14 cellular contexts compared by ENCODE assay signal in the genomic region with DNA sequence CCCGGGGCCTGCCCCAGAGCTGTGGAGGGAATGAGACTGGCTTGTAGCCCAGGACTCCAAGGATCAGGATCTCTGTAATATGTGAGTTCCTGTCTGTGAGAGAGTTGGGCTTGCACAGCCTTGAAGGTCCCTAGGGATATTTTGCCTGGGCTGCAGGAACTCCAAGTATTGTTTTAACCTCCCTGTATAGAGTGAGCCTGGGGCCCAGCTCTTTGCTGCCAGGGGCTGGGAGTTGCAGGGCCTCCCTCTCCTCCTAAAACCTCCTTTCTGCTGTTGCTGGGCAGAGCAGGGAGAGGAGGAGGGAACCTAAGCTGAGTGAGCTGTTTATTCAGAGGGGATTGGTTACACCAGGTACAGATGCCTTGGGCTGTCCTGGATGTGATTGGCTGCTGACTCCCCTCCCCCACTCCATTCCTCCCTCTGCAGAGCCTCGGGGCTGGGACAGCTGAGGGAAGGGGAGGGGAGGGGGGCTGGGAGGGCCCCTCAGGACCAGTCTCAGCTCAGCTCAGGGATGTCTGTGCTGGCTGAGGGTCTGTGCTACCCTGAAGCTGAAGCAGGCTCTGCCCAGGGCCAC. TPM values are rescaled to one million over a fixed set of nuclear protein-coding genes. Genes with fewer than 3 reads are reported as not detected.
DNase-seq lines count a peak whose midpoint lies in the region; ATAC-seq and TF ChIP-seq lines count a peak whose summit lies in the region.
"Not testable (repeated sequence)": the region's sequence is repeated elsewhere in the genome, so short reads cannot be mapped to it uniquely, and the experiment has no call there.
"Had no signal": no experiment of that assay in that cellular context is flagged by ENCODE, and none has a peak within 500 bp of the region (broad histone marks: within the 10 kb centered on the region; RNA-seq: fewer than 3 reads in every experiment).

No MANE protein-coding gene starts in this region.

- H3K36me3 ChIP-seq in adrenal gland (replicated peaks in 1 of 2); endodermal cell (ENCODE audit: control insufficient read depth, insufficient read depth, low read length); heart left ventricle: not testable (repeated sequence)

- H3K27me3 ChIP-seq in adrenal gland; endodermal cell (ENCODE audit: control insufficient read depth, insufficient read depth, low read length, poor library complexity, severe bottlenecking): not testable (repeated sequence)
- H3K27me3 ChIP-seq in heart left ventricle: peaks cover 0 to 12% (median 0%) of the 10 kb centered on the region in 9 donors

- not testable (repeated sequence) for H3K4me1 ChIP-seq in adrenal gland (replicated peaks in 1 of 2); endodermal cell (ENCODE audit: control insufficient read depth, insufficient read depth, low read length); heart left ventricle

- H3K4me3 ChIP-seq in adrenal gland; endodermal cell (ENCODE audit: low read length); heart left ventricle: not testable (repeated sequence)

- peak; percentile 18 for DNase-seq in DMS153 (lab: John Stamatoyannopoulos, UW)
- peak; percentile 34 for DNase-seq in NCI-H1092 (lab: John Stamatoyannopoulos, UW)
- peak; percentile 31 for DNase-seq in NCI-H526 treated with DMSO at 0.1 percent for 48 hours (lab: John Stamatoyannopoulos, UW)
- peak in 4 of 7 donors; percentile 4 to 56 (median 25) for DNase-seq in adrenal gland
- peak; percentile 70 for DNase-seq in endodermal cell
- DNase-seq in heart left ventricle: peak in 4 of 5 donors; percentile 25 to 44 (median 33)
- DNase-seq in mesothelial cell of epicardium (ENCODE audit: low spot score in 2 of 2, unreplicated experiment in 2 of 2): peak in 1 of 2 experiments; percentile 45
- not testable (repeated sequence) for DNase-seq in sciatic nerve (ENCODE audit: low spot score)

- ATAC-seq in heart left ventricle: peak; percentile 73 to 94 (median 80)
- peak; percentile 87 for ATAC-seq in sciatic nerve

- H3K27me3 Mint-ChIP-seq in endodermal cell (ENCODE audit: insufficient read depth); mesothelial cell of epicardium (ENCODE audit: low read depth): not testable (repeated sequence)

- H3K36me3 Mint-ChIP-seq in endodermal cell (ENCODE audit: low read depth); mesothelial cell of epicardium: not testable (repeated sequence)

- TF ChIP-seq POLR2A in adrenal gland (IDR thresholded peaks at IDR 0.05); heart left ventricle (IDR thresholded peaks at IDR 0.05): not testable (repeated sequence)

- not testable (repeated sequence) for H3K9ac ChIP-seq in endodermal cell (ENCODE audit: extremely low read depth, low read length, poor library complexity, severe bottlenecking)

- intact Hi-C loops in adrenal gland (cut with DNase I); heart left ventricle (cut with DNase I); sciatic nerve (cut with DNase I): not testable (repeated sequence)

- WGBS in adrenal gland, 4 donors: 11 to 43% (median 38%) methylated on average over 1 of the region's 2 CpGs; no CpG with 5 or more reads in 1 of the 4 donors
- WGBS in endodermal cell (ENCODE audit: insufficient coverage in 1 of 2, insufficient read length in 1 of 2), 2 experiments: 100% methylated on average over 1 of the region's 2 CpGs; no CpG with 5 or more reads in 1 of the 2 experiments
- 17 to 64% (median 23%) methylated on average over 1 to 2 of the region's 2 CpGs for WGBS in heart left ventricle, 4 donors

- not testable (repeated sequence) for H3K9me3 ChIP-seq in adrenal gland (replicated peaks in 1 of 3); endodermal cell (ENCODE audit: control insufficient read depth, low read length); heart left ventricle

- peak overlapping the region; percentile 90 for H3K27ac Mint-ChIP-seq in endodermal cell
- peak overlapping the region; percentile 97 for H3K27ac Mint-ChIP-seq in mesothelial cell of epicardium

- TF ChIP-seq CTCF in adrenal gland (IDR thresholded peaks at IDR 0.05); endodermal cell (conservative IDR thresholded peaks at IDR 0.05); heart left ventricle (IDR thresholded peaks at IDR 0.05); mesothelial cell of epicardium (IDR thresholded peaks at IDR 0.05; ENCODE audit: unreplicated experiment): not testable (repeated sequence)

- H3K9me3 Mint-ChIP-seq in endodermal cell (peaks cover 77% of the 10 kb centered on the region), mesothelial cell of epicardium (peaks cover 28% of the 10 kb centered on the region)

- peaks cover 12% of the 10 kb centered on the region for H3K4me1 Mint-ChIP-seq in endodermal cell
- H3K4me1 Mint-ChIP-seq in mesothelial cell of epicardium: peaks cover 38% of the 10 kb centered on the region

- peak overlapping the region in 2 of 5 donors; percentile 5 to 40 for H3K27ac ChIP-seq in adrenal gland
- peak overlapping the region; percentile 79 for H3K27ac ChIP-seq in endodermal cell (ENCODE audit: low read depth, low read length)
- not testable (repeated sequence) for H3K27ac ChIP-seq in heart left ventricle

- not testable (repeated sequence) for H3K4me3 Mint-ChIP-seq in endodermal cell
- H3K4me3 Mint-ChIP-seq in mesothelial cell of epicardium: peak overlapping the region; percentile 7

RNA-seq across cellular contexts. Expression of a gene that starts 23.6 kb away (rescaled TPM):
- total RNA-seq in adrenal gland (not detected), endodermal cell (not detected), heart left ventricle (not detected), mesothelial cell of epicardium (0.25 TPM in 1 of 3 replicates, not detected in the others), sciatic nerve (not detected)
- polyA plus RNA-seq in adrenal gland (not detected), heart left ventricle (not detected)
- polyA plus RNA-seq in endodermal cell (2013, experiment 1 of 2): not detected
- not detected for polyA plus RNA-seq in endodermal cell (2013, experiment 2 of 2)
- total RNA-seq: activated CD8-positive, alpha-beta T cell treated with anti-CD3 and anti-CD28 coated beads, Interleukin-2, amount 10 ng/mL, durations not matched to agents 7 days and 5 days; CD8-positive, alpha-beta memory T cell; K562; kidney; occipital lobe had no signal
- polyA plus RNA-seq: CD8-positive, alpha-beta memory T cell; small intestine had no signal

RNA-seq across cellular contexts. Expression of a gene that starts 33.1 kb away (rescaled TPM):
- 100 to 1,000 TPM; 144 to 350 (median 222) TPM for total RNA-seq in adrenal gland
- 100 to 1,000 TPM; 121 to 162 (median 129) TPM for polyA plus RNA-seq in adrenal gland
- 100 to 1,000 TPM; 261 to 273 TPM for total RNA-seq in endodermal cell
- polyA plus RNA-seq in endodermal cell (2013, experiment 1 of 2): 355 TPM
- polyA plus RNA-seq in endodermal cell (2013, experiment 2 of 2): 364 TPM
- 100 to 1,000 TPM in 5 of 9 donors, 10 to 100 TPM in 4; 80.7 to 126 (median 102) TPM for total RNA-seq in heart left ventricle
- 10 to 100 TPM; 59.3 to 90.9 TPM for polyA plus RNA-seq in heart left ventricle
- 410 to 423 TPM (median 423 TPM) in 3 replicates for total RNA-seq in mesothelial cell of epicardium
- 182 TPM for total RNA-seq in sciatic nerve
